8 cellular contexts compared by ENCODE assay signal in the genomic region with DNA sequence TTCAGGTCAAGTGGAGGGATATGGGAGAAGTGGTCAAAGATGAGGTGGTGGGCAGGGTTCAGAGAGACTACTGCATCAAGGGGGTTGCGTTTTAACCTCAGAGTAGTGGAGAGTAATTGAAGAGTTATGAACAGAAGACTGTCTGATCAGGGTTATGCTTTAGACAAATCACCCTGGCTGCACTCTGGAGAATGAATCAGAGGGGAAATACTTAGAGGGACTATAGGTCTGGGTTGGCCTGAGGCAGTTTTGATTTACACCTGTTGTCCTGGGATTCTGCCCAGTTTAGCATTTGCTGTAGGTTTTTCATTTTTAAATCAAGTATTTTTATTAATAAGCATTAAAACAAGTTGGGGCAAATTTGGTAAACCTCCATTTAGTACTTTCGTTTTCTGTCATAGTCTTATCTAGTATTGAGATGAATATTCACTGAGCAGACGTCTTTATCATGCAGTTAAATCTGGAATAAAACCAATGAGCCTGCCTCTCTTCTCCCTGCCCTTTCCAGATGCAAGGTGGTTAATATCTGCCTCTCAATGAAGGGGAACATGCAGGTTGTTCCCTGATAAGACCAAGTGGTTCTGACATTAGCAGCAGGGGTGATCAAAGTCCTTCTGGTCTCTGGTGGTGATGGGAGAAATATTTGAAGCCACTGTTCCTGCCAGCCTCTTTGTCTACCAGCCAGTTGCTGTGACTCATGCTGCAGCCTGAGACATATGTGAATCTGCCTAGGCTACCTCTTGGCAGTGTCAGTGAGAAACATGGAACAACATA.
A peak's percentile ranks its signal among the peaks of the same experiment; 100 is the strongest.
DNase-seq lines count a peak whose midpoint lies in the region; ATAC-seq, FAIRE-seq and TF ChIP-seq lines count a peak whose summit lies in the region.
"Had no signal": no experiment of that assay in that cellular context is flagged by ENCODE, and none has a peak within 500 bp of the region (broad histone marks: within the 10 kb centered on the region; RNA-seq: fewer than 3 reads in every experiment).

No MANE protein-coding gene starts in this region.

- H3K4me3 ChIP-seq in naive thymus-derived CD4-positive, alpha-beta T cell (ENCODE audit: low read length), result no peak overlapping the region
- H3K4me3 ChIP-seq in foreskin fibroblast (ENCODE audit: low read depth in 1 of 2, low read length in 2 of 2), result no peak overlapping the region
- H3K4me3 ChIP-seq: tibial artery had no signal

- peaks cover 2% of the 10 kb centered on the region for H3K27me3 Mint-ChIP-seq in activated CD4-positive, alpha-beta T cell treated with anti-CD3 and anti-CD28 coated beads, Interleukin-2, amount 10 ng/mL, durations not matched to agents 24 days and 14 days
- H3K27me3 Mint-ChIP-seq in naive thymus-derived CD4-positive, alpha-beta T cell, result no peaks in the 10 kb centered on the region

- no peaks in the 10 kb centered on the region for H3K36me3 Mint-ChIP-seq in activated CD4-positive, alpha-beta T cell treated with anti-CD3 and anti-CD28 coated beads, Interleukin-2, amount 10 ng/mL, durations not matched to agents 24 days and 14 days (ENCODE audit: low read depth)
- H3K36me3 Mint-ChIP-seq in naive thymus-derived CD4-positive, alpha-beta T cell, result no peaks in the 10 kb centered on the region

- H3K9me3 Mint-ChIP-seq in activated CD4-positive, alpha-beta T cell treated with anti-CD3 and anti-CD28 coated beads, Interleukin-2, amount 10 ng/mL, durations not matched to agents 24 days and 14 days, result no peaks in the 10 kb centered on the region
- peaks cover 0 to 9% (median 0%) of the 10 kb centered on the region in 11 donors for H3K9me3 Mint-ChIP-seq in naive thymus-derived CD4-positive, alpha-beta T cell

- H3K4me1 ChIP-seq in naive thymus-derived CD4-positive, alpha-beta T cell (ENCODE audit: control insufficient read depth in 2 of 2, insufficient read depth in 2 of 2, low read length in 2 of 2), result peaks cover 0 to 3% of the 10 kb centered on the region in 2 donors
- H3K4me1 ChIP-seq: tibial artery had no signal

- intact Hi-C loops in activated CD4-positive, alpha-beta T cell treated with anti-CD3 and anti-CD28 coated beads, Interleukin-2, amount 10 ng/mL, durations not matched to agents 24 days and 14 days (cut with micrococcal nuclease), result loop anchor here (5.0 kb wide), 1 partner anchor 135 kb away; no protein-coding TSS in a partner anchor
- intact Hi-C loops in naive thymus-derived CD4-positive, alpha-beta T cell (cut with micrococcal nuclease), result loop anchor here (5.0 to 10.0 kb wide), 2 partner anchors 52 to 120 kb away; no protein-coding TSS in a partner anchor

- H3K27ac Mint-ChIP-seq in activated CD4-positive, alpha-beta T cell treated with anti-CD3 and anti-CD28 coated beads, Interleukin-2, amount 10 ng/mL, durations not matched to agents 24 days and 14 days, result peak overlapping the region; percentile 70
- peak overlapping the region in 2 of 9 donors; percentile 6 to 42 for H3K27ac Mint-ChIP-seq in naive thymus-derived CD4-positive, alpha-beta T cell

- no peak for FAIRE-seq in H54 (lab: Jason Lieb, UNC)

- no peak overlapping the region for H3K27ac ChIP-seq in naive thymus-derived CD4-positive, alpha-beta T cell (ENCODE audit: low read depth, low read length)
- H3K27ac ChIP-seq: tibial artery had no signal

- H3K9me3 ChIP-seq in naive thymus-derived CD4-positive, alpha-beta T cell (ENCODE audit: control insufficient read depth in 2 of 3, low read length in 3 of 3), result no peaks in the 10 kb centered on the region
- H3K9me3 ChIP-seq: tibial artery had no signal

- POLR2A ChIA-PET in naive thymus-derived CD4-positive, alpha-beta T cell (lab: Charles Lee), result no interaction called here

- ATAC-seq in GM18868 (IDR thresholded peaks at IDR 0.05; ENCODE audit: unreplicated experiment) (peak; percentile 70), HG02884 (IDR thresholded peaks at IDR 0.05; ENCODE audit: unreplicated experiment) (peak; percentile 64)
- no peak for ATAC-seq in naive thymus-derived CD4-positive, alpha-beta T cell

- peak; percentile 58 for DNase-seq in activated CD4-positive, alpha-beta T cell treated with anti-CD3 and anti-CD28 coated beads, Interleukin-2, amount 10 ng/mL, durations not matched to agents 24 days and 14 days
- DNase-seq in naive thymus-derived CD4-positive, alpha-beta T cell, result no peak
- DNase-seq in H54 (ENCODE audit: insufficient read length, low spot score) (no peak), NCI-H2227 treated with DMSO at 0.1 percent for 48 hours (lab: John Stamatoyannopoulos, UW) (no peak), foreskin fibroblast (no peak)
- DNase-seq: tibial artery had no signal

- peaks cover 16% of the 10 kb centered on the region for H3K4me1 Mint-ChIP-seq in activated CD4-positive, alpha-beta T cell treated with anti-CD3 and anti-CD28 coated beads, Interleukin-2, amount 10 ng/mL, durations not matched to agents 24 days and 14 days
- peaks cover 5 to 18% (median 10%) of the 10 kb centered on the region in 7 donors for H3K4me1 Mint-ChIP-seq in naive thymus-derived CD4-positive, alpha-beta T cell

- TF ChIP-seq POLR2A in H54 (IDR thresholded peaks at IDR 0.05; ENCODE audit: low read depth, low read length), result no peak

- TF ChIP-seq CTCF in foreskin fibroblast (IDR thresholded peaks at IDR 0.05; ENCODE audit: low read depth, low read length), result no peak

- no peaks in the 10 kb centered on the region for H3K27me3 ChIP-seq in naive thymus-derived CD4-positive, alpha-beta T cell (ENCODE audit: control insufficient read depth in 2 of 2, insufficient read depth in 2 of 2, low read length in 2 of 2)
- H3K27me3 ChIP-seq: tibial artery had no signal

- CTCF ChIA-PET in naive thymus-derived CD4-positive, alpha-beta T cell (lab: Charles Lee), result no interaction called here

- H3K36me3 ChIP-seq in naive thymus-derived CD4-positive, alpha-beta T cell (ENCODE audit: control insufficient read depth in 2 of 3, insufficient read depth in 3 of 3, low read length in 3 of 3), result no peaks in the 10 kb centered on the region
- H3K36me3 ChIP-seq: tibial artery had no signal

- peak overlapping the region; percentile 5 for H3K4me3 Mint-ChIP-seq in activated CD4-positive, alpha-beta T cell treated with anti-CD3 and anti-CD28 coated beads, Interleukin-2, amount 10 ng/mL, durations not matched to agents 24 days and 14 days
- H3K4me3 Mint-ChIP-seq in naive thymus-derived CD4-positive, alpha-beta T cell, result peak overlapping the region in 8 of 10 donors; percentile 19 to 74 (median 45)
